ENCODE assay signal across 13 cellular contexts in genomic region chr18:52160652-52161051, GRCh38.
A peak's percentile ranks its signal among the peaks of the same experiment; 100 is the strongest.
DNase-seq lines count a peak whose midpoint lies in the region; ATAC-seq and TF ChIP-seq lines count a peak whose summit lies in the region.
"Had no signal": no experiment of that assay in that cellular context is flagged by ENCODE, and none has a peak within 500 bp of the region (broad histone marks: within the 10 kb centered on the region; RNA-seq: fewer than 3 reads in every experiment).

No MANE protein-coding gene starts in this region.

- H3K79me2 ChIP-seq in GM23248 (ENCODE audit: insufficient read depth), result no peaks in the 10 kb centered on the region

- intact Hi-C loops in lower lobe of right lung (cut with DNase I), result no loop called here

- no peak overlapping the region for H2AFZ ChIP-seq in GM23248

- H3K36me3 ChIP-seq in GM23248 (ENCODE audit: low read depth), result no peaks in the 10 kb centered on the region
- no peaks in the 10 kb centered on the region for H3K36me3 ChIP-seq in NT2/D1 (ENCODE audit: insufficient read depth, insufficient read length, low read length)
- H3K36me3 ChIP-seq in lower lobe of right lung, result no peaks in the 10 kb centered on the region
- H3K36me3 ChIP-seq in MG63, result no peaks in the 10 kb centered on the region
- H3K36me3 ChIP-seq: ascending aorta had no signal

- DNase-seq in GM23248 (peak; percentile 2), NT2/D1 (ENCODE audit: low read depth, low spot score) (peak; percentile 50), epithelial cell of prostate (ENCODE audit: low read depth, low spot score) (peak; percentile 82), lower lobe of right lung (no peak), MG63 (no peak), T-helper 9 cell (no peak), SKM-1 treated with dmso at 0.1 percent for 144 hours (lab: John Stamatoyannopoulos, UW; ENCODE audit: unreplicated experiment) (no peak)
- DNase-seq: activated CD8-positive, alpha-beta T cell treated with anti-CD3 and anti-CD28 coated beads for 36 hours; occipital lobe; stimulated activated naive CD4-positive, alpha-beta T cell had no signal

- H3K27me3 ChIP-seq in GM23248 (replicated peaks; ENCODE audit: insufficient read depth), result no peaks in the 10 kb centered on the region
- no peaks in the 10 kb centered on the region for H3K27me3 ChIP-seq in NT2/D1 (ENCODE audit: insufficient read depth, insufficient read length)
- H3K27me3 ChIP-seq in lower lobe of right lung (ENCODE audit: low read depth), result no peaks in the 10 kb centered on the region
- no peaks in the 10 kb centered on the region for H3K27me3 ChIP-seq in MG63
- H3K27me3 ChIP-seq: ascending aorta had no signal

- H3K4me1 ChIP-seq in GM23248 (ENCODE audit: insufficient read depth), result no peaks in the 10 kb centered on the region
- H3K4me1 ChIP-seq in NT2/D1 (ENCODE audit: insufficient read depth, insufficient read length), result no peaks in the 10 kb centered on the region
- H3K4me1 ChIP-seq in lower lobe of right lung, result no peaks in the 10 kb centered on the region
- H3K4me1 ChIP-seq: ascending aorta had no signal

- H4K20me1 ChIP-seq in GM23248 (ENCODE audit: insufficient read depth), result no peaks in the 10 kb centered on the region

- no peaks in the 10 kb centered on the region for H3F3A ChIP-seq in GM23248 (ENCODE audit: insufficient read depth)

- 20 to 21% methylated on average over 2 of the region's 2 CpGs for WGBS in GM23248 (ENCODE audit: low coverage in 1 of 2, low lambda C conversion rate in 2 of 2, missing lambda C conversion rate in 2 of 2), 2 experiments

- H3K9ac ChIP-seq in GM23248, result no peak overlapping the region
- no peak overlapping the region for H3K9ac ChIP-seq in NT2/D1 (ENCODE audit: insufficient read length, low read depth)

- in situ Hi-C loops in GM23248 (cut with MboI), result no loop called here

- no peak for TF ChIP-seq CTCF in lower lobe of right lung (IDR thresholded peaks at IDR 0.05)

- H3K27ac ChIP-seq in GM23248, result no peak overlapping the region
- H3K27ac ChIP-seq in epithelial cell of prostate, result peak overlapping the region; percentile 60
- no peak overlapping the region for H3K27ac ChIP-seq in lower lobe of right lung
- H3K27ac ChIP-seq: ascending aorta had no signal

- ATAC-seq in lower lobe of right lung, result peak; percentile 76 to 94
- ATAC-seq in HG03139 (IDR thresholded peaks at IDR 0.05; ENCODE audit: unreplicated experiment), result no peak
- ATAC-seq: activated CD8-positive, alpha-beta T cell treated with anti-CD3 and anti-CD28 coated beads for 36 hours; activated T-helper 17 cell treated with anti-CD3 and anti-CD28 coated beads, Interleukin-2, amount 50 U/mL, for 72 hours had no signal

- H3K9me3 ChIP-seq in GM23248 (ENCODE audit: low read depth) (no peaks in the 10 kb centered on the region), NT2/D1 (ENCODE audit: insufficient read depth, low read length) (peaks cover 24% of the 10 kb centered on the region), lower lobe of right lung (no peaks in the 10 kb centered on the region), MG63 (peaks cover 3% of the 10 kb centered on the region; the same call in 1 of the 2 replicates)
- H3K9me3 ChIP-seq: ascending aorta had no signal

- no peaks in the 10 kb centered on the region for H3K9me2 ChIP-seq in GM23248 (ENCODE audit: insufficient read depth)

- no peak overlapping the region for H3K4me3 ChIP-seq in GM23248
- no peak overlapping the region for H3K4me3 ChIP-seq in NT2/D1 (ENCODE audit: insufficient read length, low read depth)
- no peak overlapping the region for H3K4me3 ChIP-seq in lower lobe of right lung
- no peak overlapping the region for H3K4me3 ChIP-seq in MG63
- H3K4me3 ChIP-seq: ascending aorta had no signal

- H3K4me2 ChIP-seq in GM23248 (ENCODE audit: unreplicated experiment), result no peak overlapping the region

Comparison
In these comparisons a context has a peak if more than half of its experiments do, and no peak if none do; other contexts are left out.
1. DNase-seq: peak in GM23248 (single experiment), NT2/D1 (single experiment) and epithelial cell of prostate (single experiment); none in lower lobe of right lung (single experiment), MG63 (single experiment), T-helper 9 cell (single experiment) and SKM-1 treated with dmso at 0.1 percent for 144 hours (single experiment).